ENCODE assay signal across 19 cellular contexts in genomic region chr5:172841258-172841657, GRCh38. TPM values are rescaled to one million over a fixed set of nuclear protein-coding genes. Genes with fewer than 3 reads are reported as not detected.
DNase-seq lines count a peak whose midpoint lies in the region; ATAC-seq and TF ChIP-seq lines count a peak whose summit lies in the region.
"Had no signal": no experiment of that assay in that cellular context is flagged by ENCODE, and none has a peak within 500 bp of the region (broad histone marks: within the 10 kb centered on the region; RNA-seq: fewer than 3 reads in every experiment).

No MANE protein-coding gene starts in this region.

- H3K36me3 ChIP-seq in BLaER1 (peaks cover 82% of the 10 kb centered on the region), adrenal gland (replicated peaks in 1 of 2) (no peaks in the 10 kb centered on the region)

- DNase-seq in HFFc6 (no peak), adrenal gland (no peak), osteocyte (ENCODE audit: extremely low spot score, unreplicated experiment) (no peak), activated gamma-delta T cell (lab: John Stamatoyannopoulos, UW) (no peak), GM19238 (ENCODE audit: insufficient read length, low spot score) (no peak)
- DNase-seq: activated CD4-positive, alpha-beta T cell treated with anti-CD3 and anti-CD28 coated beads, Interleukin-2, amount 10 ng/mL, durations not matched to agents 7 days and 5 days; aorta; CD8-positive, alpha-beta T cell; GDM1; Kasumi-1; NCI-H345; RPMI8226; stimulated activated CD4-positive, alpha-beta T cell treated with anti-CD3 and anti-CD28 coated beads, Interleukin-4, amount 100 ng/mL, for 1 hour had no signal

- H3K4me3 ChIP-seq in BLaER1: peak overlapping the region; percentile 8; the same call in 1 of the 2 replicates
- H3K4me3 ChIP-seq in adrenal gland: no peak overlapping the region
- H3K4me3 ChIP-seq: HAP-1 had no signal

- peak in 1 of 2 donors; percentile 9 for TF ChIP-seq POLR2A in adrenal gland (IDR thresholded peaks at IDR 0.05)

- intact Hi-C loops in adrenal gland (cut with DNase I): no loop called here

- H3K9ac ChIP-seq in BLaER1: peak overlapping the region; percentile 71

- ATAC-seq in HG03196 (IDR thresholded peaks at IDR 0.05; ENCODE audit: unreplicated experiment) (no peak), HG03571 (IDR thresholded peaks at IDR 0.05; ENCODE audit: unreplicated experiment) (no peak)
- ATAC-seq: CD8-positive, alpha-beta T cell had no signal

- H3K27ac Mint-ChIP-seq in HFFc6 (0 out of 2 replicates have a peak overlapping the region, but pooled peaks have one; percentile 11), osteocyte (ENCODE audit: unreplicated experiment) (peak overlapping the region; percentile 25)
- H3K27ac Mint-ChIP-seq: activated CD4-positive, alpha-beta T cell treated with anti-CD3 and anti-CD28 coated beads, Interleukin-2, amount 10 ng/mL, durations not matched to agents 7 days and 5 days; CD8-positive, alpha-beta T cell; T-helper 1 cell treated with Interleukin-12 subunit alpha and Interleukin-12 subunit beta and Interleukin-4 antibody, amounts not matched to agents 30 μg/mL and 1 μg/mL, for 36 hours had no signal

- TF ChIP-seq CTCF in HFFc6 (IDR thresholded peaks at IDR 0.05): no peak
- no peak for TF ChIP-seq CTCF in adrenal gland (IDR thresholded peaks at IDR 0.05)
- no peak for TF ChIP-seq CTCF in osteocyte (IDR thresholded peaks at IDR 0.05)

- H3K9me3 Mint-ChIP-seq in HFFc6 (no peaks in the 10 kb centered on the region), osteocyte (ENCODE audit: unreplicated experiment) (no peaks in the 10 kb centered on the region)
- H3K9me3 Mint-ChIP-seq: activated CD4-positive, alpha-beta T cell treated with anti-CD3 and anti-CD28 coated beads, Interleukin-2, amount 10 ng/mL, durations not matched to agents 7 days and 5 days; CD8-positive, alpha-beta T cell; T-helper 1 cell treated with Interleukin-12 subunit alpha and Interleukin-12 subunit beta and Interleukin-4 antibody, amounts not matched to agents 30 μg/mL and 1 μg/mL, for 36 hours had no signal

- H3K4me3 Mint-ChIP-seq in HFFc6: no peak overlapping the region
- H3K4me3 Mint-ChIP-seq in osteocyte (ENCODE audit: unreplicated experiment): no peak overlapping the region
- H3K4me3 Mint-ChIP-seq: activated CD4-positive, alpha-beta T cell treated with anti-CD3 and anti-CD28 coated beads, Interleukin-2, amount 10 ng/mL, durations not matched to agents 7 days and 5 days; CD8-positive, alpha-beta T cell; T-helper 1 cell treated with Interleukin-12 subunit alpha and Interleukin-12 subunit beta and Interleukin-4 antibody, amounts not matched to agents 30 μg/mL and 1 μg/mL, for 36 hours had no signal

- H3K27me3 ChIP-seq in BLaER1 (no peaks in the 10 kb centered on the region), adrenal gland (no peaks in the 10 kb centered on the region)

- H3K9me3 ChIP-seq in BLaER1 (no peaks in the 10 kb centered on the region), adrenal gland (replicated peaks in 1 of 3) (no peaks in the 10 kb centered on the region)
- H3K9me3 ChIP-seq: HAP-1 had no signal

- peaks cover 32% of the 10 kb centered on the region for H4K20me1 ChIP-seq in BLaER1

- peak overlapping the region; percentile 93 for H3K27ac ChIP-seq in BLaER1
- peak overlapping the region; percentile 1 to 84 (median 81) for H3K27ac ChIP-seq in adrenal gland
- H3K27ac ChIP-seq: HL-60 had no signal

- no peaks in the 10 kb centered on the region; the same call in none of the 2 replicates for H3K27me3 Mint-ChIP-seq in HFFc6 (ENCODE audit: insufficient read depth)
- H3K27me3 Mint-ChIP-seq in osteocyte (ENCODE audit: unreplicated experiment): no peaks in the 10 kb centered on the region
- H3K27me3 Mint-ChIP-seq: activated CD4-positive, alpha-beta T cell treated with anti-CD3 and anti-CD28 coated beads, Interleukin-2, amount 10 ng/mL, durations not matched to agents 7 days and 5 days had no signal

- H3K4me1 ChIP-seq in BLaER1: peaks cover 98% of the 10 kb centered on the region
- H3K4me1 ChIP-seq in adrenal gland (replicated peaks in 1 of 2): peaks cover 54 to 69% of the 10 kb centered on the region in 2 donors
- H3K4me1 ChIP-seq: HAP-1 had no signal

- 32 to 44% (median 35%) methylated on average over 4 to 6 of the region's 6 CpGs for WGBS in adrenal gland, 4 donors

- H3K36me3 Mint-ChIP-seq in HFFc6 (ENCODE audit: low read depth) (peaks cover 5% of the 10 kb centered on the region; the same call in 1 of the 2 replicates), osteocyte (ENCODE audit: unreplicated experiment) (peaks cover 2% of the 10 kb centered on the region)

- H3K4me2 ChIP-seq in BLaER1: peak overlapping the region; percentile 99

- peaks cover 30% of the 10 kb centered on the region for H3K4me1 Mint-ChIP-seq in HFFc6 (ENCODE audit: low read depth)
- peaks cover 26% of the 10 kb centered on the region for H3K4me1 Mint-ChIP-seq in osteocyte (ENCODE audit: unreplicated experiment)

RNA-seq across cellular contexts. Expression of gene ERGIC1, which starts 7.2 kb away (rescaled TPM):
- 100 to 1,000 TPM; 240 to 276 (median 258) TPM for total RNA-seq in HFFc6 (2021; fragmentation: NEBNext Ultra II Directional; extraction: Animal tissue kit (Norgen Biotek cat#: 25700))
- total RNA-seq in adrenal gland (100 to 1,000 TPM; 108 to 410 (median 254) TPM), osteocyte (174 and 175 TPM in 2 replicates)
- polyA plus RNA-seq in adrenal gland: 100 to 1,000 TPM in 2 of 3 donors, 10 to 100 TPM in 1; 71.9 to 450 (median 103) TPM
